In genomic region chr2:221568299-221568698, GRCh38 we compare ENCODE assay signal across 23 cellular contexts. TPM values are rescaled to one million over a fixed set of nuclear protein-coding genes. Genes with fewer than 3 reads are reported as not detected.
DNase-seq lines count a peak whose midpoint lies in the region; TF ChIP-seq lines count a peak whose summit lies in the region.
"Had no signal": no experiment of that assay in that cellular context is flagged by ENCODE, and none has a peak within 500 bp of the region (broad histone marks: within the 10 kb centered on the region; RNA-seq: fewer than 3 reads in every experiment).

No MANE protein-coding gene starts in this region.

- H2AFZ ChIP-seq in neural progenitor cell (replicated peaks) = no peak overlapping the region

- no peaks in the 10 kb centered on the region for H3K9me3 ChIP-seq in CD8-positive, alpha-beta memory T cell (ENCODE audit: low read length)
- no peaks in the 10 kb centered on the region for H3K9me3 ChIP-seq in neural progenitor cell (ENCODE audit: low read depth)
- H3K9me3 ChIP-seq: left lung, prostate gland had no signal

- H3K4me1 Mint-ChIP-seq in CD8-positive, alpha-beta memory T cell = peaks cover 51 to 76% (median 69%) of the 10 kb centered on the region in 3 donors
- H3K4me1 Mint-ChIP-seq in glutamatergic neuron (ENCODE audit: low read depth, unreplicated experiment) (peaks cover 40% of the 10 kb centered on the region), neural progenitor cell (peaks cover 46% of the 10 kb centered on the region)

- no peaks in the 10 kb centered on the region for H3K9me3 Mint-ChIP-seq in CD8-positive, alpha-beta memory T cell
- H3K9me3 Mint-ChIP-seq in glutamatergic neuron (ENCODE audit: unreplicated experiment) (peaks cover 8% of the 10 kb centered on the region), neural progenitor cell (peaks cover 3% of the 10 kb centered on the region)
- H3K9me3 Mint-ChIP-seq: activated CD4-positive, alpha-beta T cell treated with anti-CD3 and anti-CD28 coated beads, Interleukin-2, amount 10 ng/mL, durations not matched to agents 7 days and 5 days; activated naive CD4-positive, alpha-beta T cell treated with anti-CD3 and anti-CD28 coated beads, Interleukin-2, amount 50 U/mL, for 72 hours; memory B cell had no signal

- no peaks in the 10 kb centered on the region for H3K36me3 ChIP-seq in CD8-positive, alpha-beta memory T cell (ENCODE audit: insufficient read depth, low read length)
- peaks cover 18% of the 10 kb centered on the region for H3K36me3 ChIP-seq in neural progenitor cell
- H3K36me3 ChIP-seq: prostate gland had no signal

- no peak for DNase-seq in CD8-positive, alpha-beta memory T cell
- DNase-seq in NCI-H69 (lab: John Stamatoyannopoulos, UW) = peak; percentile 24
- no peak for DNase-seq in glutamatergic neuron
- no peak for DNase-seq in neural progenitor cell (ENCODE audit: low spot score)
- DNase-seq in NCI-H1105 (lab: John Stamatoyannopoulos, UW) = no peak
- no peak for DNase-seq in glomerular visceral epithelial cell (ENCODE audit: extremely low spot score)
- no peak for DNase-seq in GM13976 (ENCODE audit: low spot score)
- no peak for DNase-seq in stimulated activated CD4-positive, alpha-beta T cell treated with anti-CD3 and anti-CD28 coated beads, Interleukin-2, amount 100 ng/mL, for 24 hours
- DNase-seq: activated CD4-positive, alpha-beta T cell treated with anti-CD3 and anti-CD28 coated beads, Interleukin-2, amount 10 ng/mL, durations not matched to agents 7 days and 5 days; activated effector memory CD4-positive, alpha-beta T cell treated with Interleukin-2 at 50 U/mL for 16 hours; COR-L47; effector CD8-positive, alpha-beta T cell; GDM1; KBM-7; left lung; NCI-H1092 treated with DMSO at 0.1 percent for 48 hours; NCI-H1930; NCI-H526 treated with DMSO at 0.1 percent for 48 hours; stimulated activated CD4-positive, alpha-beta T cell treated with anti-CD3 and anti-CD28 coated beads, Interleukin-4, amount 100 ng/mL, for 4 hours; trophoblast cell had no signal

- H4K20me1 ChIP-seq in neural progenitor cell (ENCODE audit: low read depth) = peaks cover 83% of the 10 kb centered on the region

- in situ Hi-C loops in GM13976 (cut with MboI; ENCODE audit: low sequenced_read_pairs, unreplicated experiment) = loop anchor here (25.0 kb wide), 1 partner anchor 881 kb away; no protein-coding TSS in a partner anchor

- H3F3A ChIP-seq in neural progenitor cell (ENCODE audit: low read depth) = peaks cover 53% of the 10 kb centered on the region

- H3K27me3 ChIP-seq in CD8-positive, alpha-beta memory T cell (ENCODE audit: insufficient read depth, low read length, poor library complexity, severe bottlenecking) = peaks cover 6% of the 10 kb centered on the region
- H3K27me3 ChIP-seq in neural progenitor cell = no peaks in the 10 kb centered on the region

- POLR2A ChIA-PET in CD8-positive, alpha-beta memory T cell (lab: Charles Lee) = no interaction called here

- H3K36me3 Mint-ChIP-seq in CD8-positive, alpha-beta memory T cell = peaks cover 4 to 51% (median 14%) of the 10 kb centered on the region in 3 donors
- H3K36me3 Mint-ChIP-seq in glutamatergic neuron (ENCODE audit: unreplicated experiment) (peaks cover 5% of the 10 kb centered on the region), neural progenitor cell (peaks cover 30% of the 10 kb centered on the region)

- peaks cover 100% of the 10 kb centered on the region for H3K79me2 ChIP-seq in neural progenitor cell (ENCODE audit: low read depth)

- peak overlapping the region; percentile 96 for H3K4me2 ChIP-seq in neural progenitor cell

- no peak for TF ChIP-seq CTCF in glutamatergic neuron (IDR thresholded peaks at IDR 0.05; ENCODE audit: partially characterized antibody, unreplicated experiment)
- no peak for TF ChIP-seq CTCF in neural progenitor cell (IDR thresholded peaks at IDR 0.05)
- TF ChIP-seq CTCF in GM13976 (IDR thresholded peaks at IDR 0.05; ENCODE audit: borderline replicate concordance, control extremely low read depth, extremely low read depth, insufficient read depth, missing control alignments) = no peak

- H3K4me1 ChIP-seq in CD8-positive, alpha-beta memory T cell (ENCODE audit: insufficient read depth, low read length) = peaks cover 12% of the 10 kb centered on the region
- H3K4me1 ChIP-seq in neural progenitor cell = peaks cover 55% of the 10 kb centered on the region
- H3K4me1 ChIP-seq: prostate gland had no signal

- peak overlapping the region; percentile 35 for H3K9ac ChIP-seq in neural progenitor cell

- no peak overlapping the region for H3K4me3 ChIP-seq in CD8-positive, alpha-beta memory T cell (ENCODE audit: low read length)
- H3K4me3 ChIP-seq in neural progenitor cell = peak overlapping the region; percentile 97
- H3K4me3 ChIP-seq: left lung, prostate gland had no signal

- no peak overlapping the region for H3K27ac ChIP-seq in CD8-positive, alpha-beta memory T cell (ENCODE audit: low read depth, low read length)
- H3K27ac ChIP-seq in neural progenitor cell = no peak overlapping the region
- H3K27ac ChIP-seq: left lung, prostate gland had no signal

- H3K27me3 Mint-ChIP-seq in CD8-positive, alpha-beta memory T cell = peaks cover 8 to 13% of the 10 kb centered on the region in 2 donors
- H3K27me3 Mint-ChIP-seq in glutamatergic neuron (ENCODE audit: unreplicated experiment) = peaks cover 10% of the 10 kb centered on the region
- H3K27me3 Mint-ChIP-seq in neural progenitor cell (ENCODE audit: insufficient read depth, low read depth) = peaks cover 4% of the 10 kb centered on the region

- CTCF ChIA-PET in CD8-positive, alpha-beta memory T cell (lab: Charles Lee) = no interaction called here

- H3K27ac Mint-ChIP-seq in CD8-positive, alpha-beta memory T cell = no peak overlapping the region
- H3K27ac Mint-ChIP-seq in glutamatergic neuron (ENCODE audit: unreplicated experiment) (no peak overlapping the region), neural progenitor cell (peak overlapping the region; percentile 67)
- H3K27ac Mint-ChIP-seq: activated CD4-positive, alpha-beta T cell treated with anti-CD3 and anti-CD28 coated beads, Interleukin-2, amount 10 ng/mL, durations not matched to agents 7 days and 5 days; activated naive CD4-positive, alpha-beta T cell treated with anti-CD3 and anti-CD28 coated beads, Interleukin-2, amount 50 U/mL, for 72 hours had no signal

- peak overlapping the region in 4 of 7 donors; percentile 2 to 95 (median 78) for H3K4me3 Mint-ChIP-seq in CD8-positive, alpha-beta memory T cell
- H3K4me3 Mint-ChIP-seq in glutamatergic neuron (ENCODE audit: unreplicated experiment) = peak overlapping the region; percentile 98
- peak overlapping the region; percentile 96 for H3K4me3 Mint-ChIP-seq in neural progenitor cell

RNA-seq across cellular contexts. Expression of gene EPHA4, which starts 3.8 kb away (rescaled TPM):
- total RNA-seq in CD8-positive, alpha-beta memory T cell = 10 to 100 TPM in 1 of 2 experiments, 1 to 10 TPM in 1; 7.8 to 10.2 TPM
- polyA plus RNA-seq in CD8-positive, alpha-beta memory T cell = 19.3 TPM
- 57.2 TPM for total RNA-seq in glutamatergic neuron (ENCODE audit: unreplicated experiment)
- total RNA-seq in neural progenitor cell (ENCODE audit: low replicate concordance) = 300 and 323 TPM in 2 replicates
